Comparison of ENCODE assay signal across 22 cellular contexts in the genomic region with DNA sequence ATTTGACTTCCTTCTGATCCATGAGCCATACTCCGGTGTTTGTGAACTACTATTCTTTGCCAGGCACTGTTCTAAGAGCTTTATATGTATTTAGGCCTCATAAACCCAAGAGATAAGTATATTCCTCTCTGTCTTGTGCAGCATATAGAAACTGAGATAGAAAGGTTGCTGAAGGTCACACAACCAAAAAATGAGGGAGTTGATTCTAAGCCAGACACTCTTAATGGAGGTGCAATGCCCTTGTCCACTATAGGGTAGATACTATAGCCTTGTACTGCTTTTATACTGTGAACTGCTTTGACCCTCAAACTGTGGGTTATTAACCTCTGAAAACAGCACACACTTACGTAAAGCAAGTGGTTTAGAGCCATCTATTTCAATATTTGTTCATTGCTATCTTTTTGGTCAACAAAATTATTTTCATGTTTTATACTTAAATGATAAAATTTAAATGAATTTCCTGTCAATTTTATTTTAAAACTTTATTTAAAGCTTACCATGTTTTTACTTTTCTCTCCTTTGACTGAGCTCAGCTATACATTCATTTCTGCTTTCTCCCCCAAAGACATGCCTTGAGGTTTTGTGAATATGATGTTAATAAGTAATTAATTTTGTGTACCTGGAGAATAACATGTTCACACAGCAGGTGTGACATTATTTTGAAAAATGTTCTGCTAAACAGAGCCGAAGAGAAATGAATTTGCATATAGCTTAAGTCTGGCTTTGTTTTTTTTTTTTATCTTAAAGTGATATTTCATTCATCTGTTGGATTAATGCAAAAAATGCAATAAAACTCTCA.
"Had no signal": no experiment of that assay in that cellular context is flagged by ENCODE, and none has a peak within 500 bp of the region (broad histone marks: within the 10 kb centered on the region; RNA-seq: fewer than 3 reads in every experiment).

No MANE protein-coding gene starts in this region.

- DNase-seq: activated B cell treated with CpG ODN at 0.5 μM for 24 hours; activated CD4-positive, alpha-beta T cell treated with anti-CD3 and anti-CD28 coated beads for 36 hours; activated CD4-positive, alpha-beta T cell treated with anti-CD3 and anti-CD28 coated beads, Interleukin-2, amount 50 U/mL, for 4 hours; activated CD8-positive, alpha-beta memory T cell treated with anti-CD3 and anti-CD28 coated beads for 24 hours; activated CD8-positive, alpha-beta memory T cell treated with anti-CD3 and anti-CD28 coated beads, Interleukin-2, amount 50 U/mL, for 4 hours; activated T-cell treated with anti-CD3 and anti-CD28 coated beads, Interleukin-2, amount 50 U/mL, for 24 hours; adrenal gland; brain microvascular endothelial cell; caudate nucleus; effector CD4-positive, alpha-beta T cell; foreskin keratinocyte; kidney glomerular epithelial cell; left lung; naive thymus-derived CD4-positive, alpha-beta T cell; sigmoid colon; stimulated activated CD4-positive, alpha-beta T cell treated with anti-CD3 and anti-CD28 coated beads, Interleukin-15, amount 100 ng/mL, for 24 hours; stimulated activated naive B cell treated with anti-CD40 and anti-IgM and Interleukin-4, amounts not matched to agents 10 μg/mL and 1 μg/mL and 100 μg/mL, for 72 hours; transverse colon had no signal

- H3K27me3 Mint-ChIP-seq: activated B cell treated with CpG ODN at 0.5 μM for 24 hours; activated CD4-positive, alpha-beta T cell treated with anti-CD3 and anti-CD28 coated beads for 36 hours; activated T-cell treated with anti-CD3 and anti-CD28 coated beads, Interleukin-2, amount 50 U/mL, for 24 hours; activated T-helper 17 cell treated with anti-CD3 and anti-CD28 coated beads, Interleukin-2, amount 50 U/mL, for 72 hours; dendritic cell treated with granulocyte-macrophage colony-stimulating factor and Interleukin-4, amounts not matched to agents 40 ng/mL and 50 ng/mL, for 4 days; naive thymus-derived CD4-positive, alpha-beta T cell; stimulated activated naive B cell treated with anti-CD40 and anti-IgM and Interleukin-4, amounts not matched to agents 10 μg/mL and 1 μg/mL and 100 μg/mL, for 72 hours had no signal

- H3K27ac Mint-ChIP-seq: activated B cell treated with CpG ODN at 0.5 μM for 24 hours; activated CD4-positive, alpha-beta T cell treated with anti-CD3 and anti-CD28 coated beads for 36 hours; activated naive CD4-positive, alpha-beta T cell treated with anti-CD3 and anti-CD28 coated beads, Interleukin-2, amount 50 U/mL, for 72 hours; activated T-cell treated with anti-CD3 and anti-CD28 coated beads, Interleukin-2, amount 50 U/mL, for 24 hours; activated T-helper 17 cell treated with anti-CD3 and anti-CD28 coated beads, Interleukin-2, amount 50 U/mL, for 72 hours; dendritic cell treated with granulocyte-macrophage colony-stimulating factor and Interleukin-4, amounts not matched to agents 40 ng/mL and 50 ng/mL, for 4 days; naive thymus-derived CD4-positive, alpha-beta T cell; neural progenitor cell; stimulated activated naive B cell treated with anti-CD40 and anti-IgM and Interleukin-4, amounts not matched to agents 10 μg/mL and 1 μg/mL and 100 μg/mL, for 72 hours had no signal

- H3K36me3 Mint-ChIP-seq: activated naive CD4-positive, alpha-beta T cell treated with anti-CD3 and anti-CD28 coated beads, Interleukin-2, amount 50 U/mL, for 72 hours; naive thymus-derived CD4-positive, alpha-beta T cell; neural progenitor cell; stimulated activated naive B cell treated with anti-CD40 and anti-IgM and Interleukin-4, amounts not matched to agents 10 μg/mL and 1 μg/mL and 100 μg/mL, for 72 hours had no signal

- H3K9me3 Mint-ChIP-seq: activated B cell treated with CpG ODN at 0.5 μM for 24 hours; activated T-cell treated with anti-CD3 and anti-CD28 coated beads, Interleukin-2, amount 50 U/mL, for 24 hours; dendritic cell treated with granulocyte-macrophage colony-stimulating factor and Interleukin-4, amounts not matched to agents 40 ng/mL and 50 ng/mL, for 4 days; neural progenitor cell; stimulated activated naive B cell treated with anti-CD40 and anti-IgM and Interleukin-4, amounts not matched to agents 10 μg/mL and 1 μg/mL and 100 μg/mL, for 72 hours had no signal

- H3K4me3 Mint-ChIP-seq: activated B cell treated with CpG ODN at 0.5 μM for 24 hours; activated CD4-positive, alpha-beta T cell treated with anti-CD3 and anti-CD28 coated beads for 36 hours; activated T-cell treated with anti-CD3 and anti-CD28 coated beads, Interleukin-2, amount 50 U/mL, for 24 hours; activated T-helper 17 cell treated with anti-CD3 and anti-CD28 coated beads, Interleukin-2, amount 50 U/mL, for 72 hours; dendritic cell treated with granulocyte-macrophage colony-stimulating factor and Interleukin-4, amounts not matched to agents 40 ng/mL and 50 ng/mL, for 4 days; naive thymus-derived CD4-positive, alpha-beta T cell; neural progenitor cell; stimulated activated naive B cell treated with anti-CD40 and anti-IgM and Interleukin-4, amounts not matched to agents 10 μg/mL and 1 μg/mL and 100 μg/mL, for 72 hours had no signal

- ATAC-seq: activated CD4-positive, alpha-beta T cell treated with anti-CD3 and anti-CD28 coated beads for 36 hours; activated naive CD4-positive, alpha-beta T cell treated with anti-CD3 and anti-CD28 coated beads, Interleukin-2, amount 50 U/mL, for 72 hours; activated T-helper 17 cell treated with anti-CD3 and anti-CD28 coated beads, Interleukin-2, amount 50 U/mL, for 72 hours; left lung; naive thymus-derived CD4-positive, alpha-beta T cell; stimulated activated naive B cell treated with anti-CD40 and anti-IgM and Interleukin-4, amounts not matched to agents 10 μg/mL and 1 μg/mL and 100 μg/mL, for 72 hours had no signal

- H3K4me1 Mint-ChIP-seq: activated B cell treated with CpG ODN at 0.5 μM for 24 hours; activated CD4-positive, alpha-beta T cell treated with anti-CD3 and anti-CD28 coated beads for 36 hours; activated T-helper 17 cell treated with anti-CD3 and anti-CD28 coated beads, Interleukin-2, amount 50 U/mL, for 72 hours; naive thymus-derived CD4-positive, alpha-beta T cell; stimulated activated naive B cell treated with anti-CD40 and anti-IgM and Interleukin-4, amounts not matched to agents 10 μg/mL and 1 μg/mL and 100 μg/mL, for 72 hours had no signal
